ENCODE assay signal across 1 cellular context in the genomic region with DNA sequence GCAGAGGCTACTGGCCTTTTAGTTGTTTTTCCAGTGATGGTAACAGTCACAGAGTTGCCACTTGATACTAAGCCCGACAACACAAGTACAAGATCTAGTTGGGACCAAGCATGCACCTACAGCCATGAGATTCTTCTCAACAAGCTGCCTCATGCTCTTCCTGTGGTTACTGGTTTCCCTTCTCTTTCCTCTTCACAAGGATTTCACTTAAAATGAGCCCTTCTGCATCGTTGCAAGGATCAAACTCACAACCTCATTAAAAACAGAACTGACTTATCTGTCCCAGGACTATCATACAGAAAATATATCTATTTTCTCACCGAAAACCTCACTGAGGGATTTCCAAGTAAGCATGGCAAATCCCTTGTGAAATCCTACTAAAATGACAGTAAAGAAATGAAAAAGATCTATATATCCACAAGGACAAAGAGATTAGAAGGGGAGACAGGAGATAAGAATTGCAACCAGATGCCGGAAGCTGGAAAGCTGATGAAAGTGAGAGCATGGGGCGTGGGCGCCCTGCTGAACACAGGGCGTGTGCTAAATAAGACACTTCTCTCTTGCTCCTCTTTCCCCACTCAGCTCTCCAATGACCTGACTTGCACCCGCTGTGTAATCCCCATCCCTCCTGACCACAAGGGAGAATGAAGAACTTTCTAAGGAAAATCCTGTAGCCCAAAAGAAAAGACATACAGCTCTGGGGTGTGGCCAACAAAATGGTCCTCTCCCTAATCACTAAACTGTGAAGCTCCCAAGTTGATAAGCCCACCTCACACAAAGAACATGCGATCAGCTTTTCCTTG.
TF ChIP-seq lines count a peak whose summit lies in the region.

No MANE protein-coding gene starts in this region.

TF ChIP-seq in K562, 482 proteins besides CTCF, POLR2A, EP300 and RAD21 (continued from another document and continues in another):
- TF ChIP-seq, protein P1, sequence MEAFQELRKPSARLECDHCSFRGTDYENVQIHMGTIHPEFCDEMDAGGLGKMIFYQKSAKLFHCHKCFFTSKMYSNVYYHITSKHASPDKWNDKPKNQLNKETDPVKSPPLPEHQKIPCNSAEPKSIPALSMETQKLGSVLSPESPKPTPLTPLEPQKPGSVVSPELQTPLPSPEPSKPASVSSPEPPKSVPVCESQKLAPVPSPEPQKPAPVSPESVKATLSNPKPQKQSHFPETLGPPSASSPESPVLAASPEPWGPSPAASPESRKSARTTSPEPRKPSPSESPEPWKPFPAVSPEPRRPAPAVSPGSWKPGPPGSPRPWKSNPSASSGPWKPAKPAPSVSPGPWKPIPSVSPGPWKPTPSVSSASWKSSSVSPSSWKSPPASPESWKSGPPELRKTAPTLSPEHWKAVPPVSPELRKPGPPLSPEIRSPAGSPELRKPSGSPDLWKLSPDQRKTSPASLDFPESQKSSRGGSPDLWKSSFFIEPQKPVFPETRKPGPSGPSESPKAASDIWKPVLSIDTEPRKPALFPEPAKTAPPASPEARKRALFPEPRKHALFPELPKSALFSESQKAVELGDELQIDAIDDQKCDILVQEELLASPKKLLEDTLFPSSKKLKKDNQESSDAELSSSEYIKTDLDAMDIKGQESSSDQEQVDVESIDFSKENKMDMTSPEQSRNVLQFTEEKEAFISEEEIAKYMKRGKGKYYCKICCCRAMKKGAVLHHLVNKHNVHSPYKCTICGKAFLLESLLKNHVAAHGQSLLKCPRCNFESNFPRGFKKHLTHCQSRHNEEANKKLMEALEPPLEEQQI (IDR thresholded peaks at IDR 0.05) = no peak
- peak; percentile 86 for TF ChIP-seq GATAD2B (IDR thresholded peaks at IDR 0.05; ENCODE audit: borderline replicate concordance)
- TF ChIP-seq, protein P2, sequence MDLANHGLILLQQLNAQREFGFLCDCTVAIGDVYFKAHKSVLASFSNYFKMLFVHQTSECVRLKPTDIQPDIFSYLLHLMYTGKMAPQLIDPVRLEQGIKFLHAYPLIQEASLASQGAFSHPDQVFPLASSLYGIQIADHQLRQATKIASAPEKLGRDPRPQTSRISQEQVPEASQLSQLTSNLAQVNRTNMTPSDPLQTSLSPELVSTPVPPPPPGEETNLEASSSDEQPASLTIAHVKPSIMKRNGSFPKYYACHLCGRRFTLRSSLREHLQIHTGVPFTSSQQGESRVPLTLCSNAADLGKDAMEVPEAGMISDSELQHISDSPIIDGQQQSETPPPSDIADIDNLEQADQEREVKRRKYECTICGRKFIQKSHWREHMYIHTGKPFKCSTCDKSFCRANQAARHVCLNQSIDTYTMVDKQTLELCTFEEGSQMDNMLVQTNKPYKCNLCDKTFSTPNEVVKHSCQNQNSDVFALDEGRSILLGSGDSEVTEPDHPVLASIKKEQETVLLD (IDR thresholded peaks at IDR 0.05) = peak; percentile 78
- TF ChIP-seq SMARCB1 (IDR thresholded peaks at IDR 0.05; ENCODE audit: insufficient read length, low read depth) = no peak
- no peak for TF ChIP-seq CHD1 (IDR thresholded peaks at IDR 0.05; ENCODE audit: low read length)
- peak; percentile 33; the same call in 1 of the 2 replicates for TF ChIP-seq PHB2 (IDR thresholded peaks at IDR 0.05; ENCODE audit: low read depth)
- TF ChIP-seq STAT5A (IDR thresholded peaks at IDR 0.05; ENCODE audit: borderline replicate concordance, low read length) = peak; percentile 59; the same call in 1 of the 2 replicates
- TF ChIP-seq, protein P3, sequence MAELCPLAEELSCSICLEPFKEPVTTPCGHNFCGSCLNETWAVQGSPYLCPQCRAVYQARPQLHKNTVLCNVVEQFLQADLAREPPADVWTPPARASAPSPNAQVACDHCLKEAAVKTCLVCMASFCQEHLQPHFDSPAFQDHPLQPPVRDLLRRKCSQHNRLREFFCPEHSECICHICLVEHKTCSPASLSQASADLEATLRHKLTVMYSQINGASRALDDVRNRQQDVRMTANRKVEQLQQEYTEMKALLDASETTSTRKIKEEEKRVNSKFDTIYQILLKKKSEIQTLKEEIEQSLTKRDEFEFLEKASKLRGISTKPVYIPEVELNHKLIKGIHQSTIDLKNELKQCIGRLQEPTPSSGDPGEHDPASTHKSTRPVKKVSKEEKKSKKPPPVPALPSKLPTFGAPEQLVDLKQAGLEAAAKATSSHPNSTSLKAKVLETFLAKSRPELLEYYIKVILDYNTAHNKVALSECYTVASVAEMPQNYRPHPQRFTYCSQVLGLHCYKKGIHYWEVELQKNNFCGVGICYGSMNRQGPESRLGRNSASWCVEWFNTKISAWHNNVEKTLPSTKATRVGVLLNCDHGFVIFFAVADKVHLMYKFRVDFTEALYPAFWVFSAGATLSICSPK (IDR thresholded peaks at IDR 0.05; ENCODE audit: borderline replicate concordance) = no peak; the same call in 1 of the 2 replicates
- no peak for TF ChIP-seq ZNF184 (CRISPR knock-in tag; IDR thresholded peaks at IDR 0.05)
- peak; percentile 42; the same call in 1 of the 2 replicates for TF ChIP-seq RAD51 (IDR thresholded peaks at IDR 0.05; ENCODE audit: borderline replicate concordance, low read depth)
- TF ChIP-seq SETDB1 (IDR thresholded peaks at IDR 0.05; ENCODE audit: low read length) = no peak
- TF ChIP-seq GABPA (tag; conservative IDR thresholded peaks at IDR 0.05; ENCODE audit: low read depth) = peak; percentile 62; the same call in 1 of the 2 replicates
- no peak for TF ChIP-seq KHSRP (IDR thresholded peaks at IDR 0.05)
- 0 out of 2 replicates have a peak, but pooled peaks have one; percentile 51 for TF ChIP-seq ZNF766 (CRISPR knock-in tag; conservative IDR thresholded peaks at IDR 0.05)
- 0 out of 2 replicates have a peak, but pooled peaks have one; percentile 45 for TF ChIP-seq ZBTB17 (CRISPR knock-in tag; IDR thresholded peaks at IDR 0.05)
- no peak for TF ChIP-seq PHF21A (IDR thresholded peaks at IDR 0.05; ENCODE audit: borderline replicate concordance, low read depth)
- peak; percentile 95 for TF ChIP-seq LEF1 (IDR thresholded peaks at IDR 0.05)
- TF ChIP-seq NR3C1 (CRISPR knock-in tag; IDR thresholded peaks at IDR 0.05) = no peak
- TF ChIP-seq, protein P4, sequence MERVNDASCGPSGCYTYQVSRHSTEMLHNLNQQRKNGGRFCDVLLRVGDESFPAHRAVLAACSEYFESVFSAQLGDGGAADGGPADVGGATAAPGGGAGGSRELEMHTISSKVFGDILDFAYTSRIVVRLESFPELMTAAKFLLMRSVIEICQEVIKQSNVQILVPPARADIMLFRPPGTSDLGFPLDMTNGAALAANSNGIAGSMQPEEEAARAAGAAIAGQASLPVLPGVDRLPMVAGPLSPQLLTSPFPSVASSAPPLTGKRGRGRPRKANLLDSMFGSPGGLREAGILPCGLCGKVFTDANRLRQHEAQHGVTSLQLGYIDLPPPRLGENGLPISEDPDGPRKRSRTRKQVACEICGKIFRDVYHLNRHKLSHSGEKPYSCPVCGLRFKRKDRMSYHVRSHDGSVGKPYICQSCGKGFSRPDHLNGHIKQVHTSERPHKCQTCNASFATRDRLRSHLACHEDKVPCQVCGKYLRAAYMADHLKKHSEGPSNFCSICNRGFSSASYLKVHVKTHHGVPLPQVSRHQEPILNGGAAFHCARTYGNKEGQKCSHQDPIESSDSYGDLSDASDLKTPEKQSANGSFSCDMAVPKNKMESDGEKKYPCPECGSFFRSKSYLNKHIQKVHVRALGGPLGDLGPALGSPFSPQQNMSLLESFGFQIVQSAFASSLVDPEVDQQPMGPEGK (CRISPR knock-in tag; IDR thresholded peaks at IDR 0.05; ENCODE audit: borderline replicate concordance) = no peak
- TF ChIP-seq HDAC1 (IDR thresholded peaks at IDR 0.05) = peak in 1 of 2 experiments; percentile 74; a peak in 1 of 4 replicates
- TF ChIP-seq, protein P5, sequence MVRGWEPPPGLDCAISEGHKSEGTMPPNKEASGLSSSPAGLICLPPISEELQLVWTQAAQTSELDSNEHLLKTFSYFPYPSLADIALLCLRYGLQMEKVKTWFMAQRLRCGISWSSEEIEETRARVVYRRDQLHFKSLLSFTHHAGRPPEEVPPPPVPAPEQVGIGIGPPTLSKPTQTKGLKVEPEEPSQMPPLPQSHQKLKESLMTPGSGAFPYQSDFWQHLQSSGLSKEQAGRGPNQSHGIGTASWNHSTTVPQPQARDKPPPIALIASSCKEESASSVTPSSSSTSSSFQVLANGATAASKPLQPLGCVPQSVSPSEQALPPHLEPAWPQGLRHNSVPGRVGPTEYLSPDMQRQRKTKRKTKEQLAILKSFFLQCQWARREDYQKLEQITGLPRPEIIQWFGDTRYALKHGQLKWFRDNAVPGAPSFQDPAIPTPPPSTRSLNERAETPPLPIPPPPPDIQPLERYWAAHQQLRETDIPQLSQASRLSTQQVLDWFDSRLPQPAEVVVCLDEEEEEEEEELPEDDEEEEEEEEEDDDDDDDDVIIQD (CRISPR knock-in tag; IDR thresholded peaks at IDR 0.05) = no peak
- TF ChIP-seq, protein P6, sequence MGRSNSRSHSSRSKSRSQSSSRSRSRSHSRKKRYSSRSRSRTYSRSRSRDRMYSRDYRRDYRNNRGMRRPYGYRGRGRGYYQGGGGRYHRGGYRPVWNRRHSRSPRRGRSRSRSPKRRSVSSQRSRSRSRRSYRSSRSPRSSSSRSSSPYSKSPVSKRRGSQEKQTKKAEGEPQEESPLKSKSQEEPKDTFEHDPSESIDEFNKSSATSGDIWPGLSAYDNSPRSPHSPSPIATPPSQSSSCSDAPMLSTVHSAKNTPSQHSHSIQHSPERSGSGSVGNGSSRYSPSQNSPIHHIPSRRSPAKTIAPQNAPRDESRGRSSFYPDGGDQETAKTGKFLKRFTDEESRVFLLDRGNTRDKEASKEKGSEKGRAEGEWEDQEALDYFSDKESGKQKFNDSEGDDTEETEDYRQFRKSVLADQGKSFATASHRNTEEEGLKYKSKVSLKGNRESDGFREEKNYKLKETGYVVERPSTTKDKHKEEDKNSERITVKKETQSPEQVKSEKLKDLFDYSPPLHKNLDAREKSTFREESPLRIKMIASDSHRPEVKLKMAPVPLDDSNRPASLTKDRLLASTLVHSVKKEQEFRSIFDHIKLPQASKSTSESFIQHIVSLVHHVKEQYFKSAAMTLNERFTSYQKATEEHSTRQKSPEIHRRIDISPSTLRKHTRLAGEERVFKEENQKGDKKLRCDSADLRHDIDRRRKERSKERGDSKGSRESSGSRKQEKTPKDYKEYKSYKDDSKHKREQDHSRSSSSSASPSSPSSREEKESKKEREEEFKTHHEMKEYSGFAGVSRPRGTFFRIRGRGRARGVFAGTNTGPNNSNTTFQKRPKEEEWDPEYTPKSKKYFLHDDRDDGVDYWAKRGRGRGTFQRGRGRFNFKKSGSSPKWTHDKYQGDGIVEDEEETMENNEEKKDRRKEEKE (IDR thresholded peaks at IDR 0.05; ENCODE audit: borderline replicate concordance in 1 of 2, control insufficient read depth in 1 of 2, low read depth in 2 of 2, low read length in 1 of 2) = no peak
- 0 out of 2 replicates have a peak, but pooled peaks have one; percentile 8 for TF ChIP-seq ZNF24 (IDR thresholded peaks at IDR 0.05)
- peak; percentile 55; the same call in 1 of the 2 replicates for TF ChIP-seq POLR2H (tag; IDR thresholded peaks at IDR 0.05; ENCODE audit: low read depth)
- TF ChIP-seq, protein P7, sequence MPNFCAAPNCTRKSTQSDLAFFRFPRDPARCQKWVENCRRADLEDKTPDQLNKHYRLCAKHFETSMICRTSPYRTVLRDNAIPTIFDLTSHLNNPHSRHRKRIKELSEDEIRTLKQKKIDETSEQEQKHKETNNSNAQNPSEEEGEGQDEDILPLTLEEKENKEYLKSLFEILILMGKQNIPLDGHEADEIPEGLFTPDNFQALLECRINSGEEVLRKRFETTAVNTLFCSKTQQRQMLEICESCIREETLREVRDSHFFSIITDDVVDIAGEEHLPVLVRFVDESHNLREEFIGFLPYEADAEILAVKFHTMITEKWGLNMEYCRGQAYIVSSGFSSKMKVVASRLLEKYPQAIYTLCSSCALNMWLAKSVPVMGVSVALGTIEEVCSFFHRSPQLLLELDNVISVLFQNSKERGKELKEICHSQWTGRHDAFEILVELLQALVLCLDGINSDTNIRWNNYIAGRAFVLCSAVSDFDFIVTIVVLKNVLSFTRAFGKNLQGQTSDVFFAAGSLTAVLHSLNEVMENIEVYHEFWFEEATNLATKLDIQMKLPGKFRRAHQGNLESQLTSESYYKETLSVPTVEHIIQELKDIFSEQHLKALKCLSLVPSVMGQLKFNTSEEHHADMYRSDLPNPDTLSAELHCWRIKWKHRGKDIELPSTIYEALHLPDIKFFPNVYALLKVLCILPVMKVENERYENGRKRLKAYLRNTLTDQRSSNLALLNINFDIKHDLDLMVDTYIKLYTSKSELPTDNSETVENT (CRISPR knock-in tag; IDR thresholded peaks at IDR 0.05) = no peak
- TF ChIP-seq MBD2 (IDR thresholded peaks at IDR 0.05; ENCODE audit: borderline replicate concordance, low read depth) = 0 out of 2 replicates have a peak, but pooled peaks have one; percentile 36
- TF ChIP-seq, protein P8, sequence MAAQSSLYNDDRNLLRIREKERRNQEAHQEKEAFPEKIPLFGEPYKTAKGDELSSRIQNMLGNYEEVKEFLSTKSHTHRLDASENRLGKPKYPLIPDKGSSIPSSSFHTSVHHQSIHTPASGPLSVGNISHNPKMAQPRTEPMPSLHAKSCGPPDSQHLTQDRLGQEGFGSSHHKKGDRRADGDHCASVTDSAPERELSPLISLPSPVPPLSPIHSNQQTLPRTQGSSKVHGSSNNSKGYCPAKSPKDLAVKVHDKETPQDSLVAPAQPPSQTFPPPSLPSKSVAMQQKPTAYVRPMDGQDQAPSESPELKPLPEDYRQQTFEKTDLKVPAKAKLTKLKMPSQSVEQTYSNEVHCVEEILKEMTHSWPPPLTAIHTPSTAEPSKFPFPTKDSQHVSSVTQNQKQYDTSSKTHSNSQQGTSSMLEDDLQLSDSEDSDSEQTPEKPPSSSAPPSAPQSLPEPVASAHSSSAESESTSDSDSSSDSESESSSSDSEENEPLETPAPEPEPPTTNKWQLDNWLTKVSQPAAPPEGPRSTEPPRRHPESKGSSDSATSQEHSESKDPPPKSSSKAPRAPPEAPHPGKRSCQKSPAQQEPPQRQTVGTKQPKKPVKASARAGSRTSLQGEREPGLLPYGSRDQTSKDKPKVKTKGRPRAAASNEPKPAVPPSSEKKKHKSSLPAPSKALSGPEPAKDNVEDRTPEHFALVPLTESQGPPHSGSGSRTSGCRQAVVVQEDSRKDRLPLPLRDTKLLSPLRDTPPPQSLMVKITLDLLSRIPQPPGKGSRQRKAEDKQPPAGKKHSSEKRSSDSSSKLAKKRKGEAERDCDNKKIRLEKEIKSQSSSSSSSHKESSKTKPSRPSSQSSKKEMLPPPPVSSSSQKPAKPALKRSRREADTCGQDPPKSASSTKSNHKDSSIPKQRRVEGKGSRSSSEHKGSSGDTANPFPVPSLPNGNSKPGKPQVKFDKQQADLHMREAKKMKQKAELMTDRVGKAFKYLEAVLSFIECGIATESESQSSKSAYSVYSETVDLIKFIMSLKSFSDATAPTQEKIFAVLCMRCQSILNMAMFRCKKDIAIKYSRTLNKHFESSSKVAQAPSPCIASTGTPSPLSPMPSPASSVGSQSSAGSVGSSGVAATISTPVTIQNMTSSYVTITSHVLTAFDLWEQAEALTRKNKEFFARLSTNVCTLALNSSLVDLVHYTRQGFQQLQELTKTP (IDR thresholded peaks at IDR 0.05; ENCODE audit: low read depth in 1 of 2, partially characterized antibody in 2 of 2) = peak; percentile 69 to 74
- TF ChIP-seq, protein P9, sequence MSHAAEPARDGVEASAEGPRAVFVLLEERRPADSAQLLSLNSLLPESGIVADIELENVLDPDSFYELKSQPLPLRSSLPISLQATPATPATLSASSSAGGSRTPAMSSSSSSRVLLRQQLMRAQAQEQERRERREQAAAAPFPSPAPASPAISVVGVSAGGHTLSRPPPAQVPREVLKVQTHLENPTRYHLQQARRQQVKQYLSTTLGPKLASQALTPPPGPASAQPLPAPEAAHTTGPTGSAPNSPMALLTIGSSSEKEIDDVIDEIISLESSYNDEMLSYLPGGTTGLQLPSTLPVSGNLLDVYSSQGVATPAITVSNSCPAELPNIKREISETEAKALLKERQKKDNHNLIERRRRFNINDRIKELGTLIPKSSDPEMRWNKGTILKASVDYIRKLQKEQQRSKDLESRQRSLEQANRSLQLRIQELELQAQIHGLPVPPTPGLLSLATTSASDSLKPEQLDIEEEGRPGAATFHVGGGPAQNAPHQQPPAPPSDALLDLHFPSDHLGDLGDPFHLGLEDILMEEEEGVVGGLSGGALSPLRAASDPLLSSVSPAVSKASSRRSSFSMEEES (CRISPR knock-in tag; IDR thresholded peaks at IDR 0.05) = no peak
- no peak for TF ChIP-seq SP1 (CRISPR knock-in tag; IDR thresholded peaks at IDR 0.05)
- TF ChIP-seq ZNF232 (CRISPR knock-in tag; IDR thresholded peaks at IDR 0.05) = no peak
- peak; percentile 71; the same call in 1 of the 2 replicates for TF ChIP-seq MTA1 (IDR thresholded peaks at IDR 0.05; ENCODE audit: borderline replicate concordance)
